Comparison of ENCODE assay signal across 10 cellular contexts in the genomic region with DNA sequence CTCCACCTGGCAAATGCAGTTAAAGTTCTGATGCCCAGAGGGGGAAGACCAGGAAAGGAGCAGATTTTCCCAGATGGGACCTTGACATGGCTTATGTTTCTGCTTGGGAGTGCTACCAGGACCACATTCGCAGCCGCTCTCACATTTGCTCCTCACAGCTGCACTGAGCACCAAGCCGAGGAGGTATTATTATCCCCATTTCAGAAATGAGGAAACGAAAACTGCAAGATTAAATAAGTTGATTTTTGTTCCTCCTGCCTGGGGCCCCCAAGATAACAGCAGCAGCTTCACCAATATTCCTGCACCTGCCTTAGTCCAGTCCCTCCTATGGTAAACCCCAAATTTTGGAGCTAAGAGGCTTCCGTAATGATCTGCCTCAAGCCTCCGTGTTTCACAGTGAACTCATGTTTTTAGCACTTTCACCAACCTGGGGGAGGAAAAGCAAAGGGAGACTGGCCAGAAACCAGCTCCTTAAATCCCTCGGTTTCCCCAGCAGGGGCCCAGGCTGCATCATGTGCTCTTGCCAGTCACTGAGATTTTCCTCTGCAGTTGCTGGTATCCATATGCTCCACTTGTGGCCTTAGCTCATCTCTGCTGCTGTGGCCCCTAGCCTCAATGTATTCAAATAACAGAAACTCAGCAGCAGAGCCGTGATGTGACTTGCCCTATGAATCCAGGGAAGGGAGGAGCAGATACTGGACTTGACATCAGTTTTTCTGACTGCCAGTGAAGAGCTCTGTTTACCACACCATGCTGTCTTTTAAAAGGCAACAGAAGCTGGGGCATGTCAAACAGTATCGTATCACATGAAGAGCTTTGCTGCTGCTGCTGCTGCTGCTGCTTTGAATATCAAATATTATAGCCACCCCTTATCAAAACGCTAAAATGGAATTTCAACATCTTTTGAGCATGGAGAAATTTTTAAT.
A peak's percentile ranks its signal among the peaks of the same experiment; 100 is the strongest.
DNase-seq lines count a peak whose midpoint lies in the region; ATAC-seq and TF ChIP-seq lines count a peak whose summit lies in the region.
"Had no signal": no experiment of that assay in that cellular context is flagged by ENCODE, and none has a peak within 500 bp of the region (broad histone marks: within the 10 kb centered on the region; RNA-seq: fewer than 3 reads in every experiment).

No MANE protein-coding gene starts in this region.

- POLR2A ChIA-PET in CD8-positive, alpha-beta T cell (lab: Charles Lee), result no interaction called here
- POLR2A ChIA-PET in PC-9 (lab: Charles Lee; ENCODE audit: unreplicated experiment), result no interaction called here

- no peaks in the 10 kb centered on the region for H3K27me3 ChIP-seq in CD8-positive, alpha-beta T cell (ENCODE audit: insufficient read depth, low read length)
- 0 out of 2 replicates have a peak, but pooled peaks cover 7% of the 10 kb centered on the region for H3K27me3 ChIP-seq in PC-9 (ENCODE audit: insufficient read depth, low read depth)

- peak overlapping the region; percentile 5 for H3K4me3 Mint-ChIP-seq in CD8-positive, alpha-beta T cell
- H3K4me3 Mint-ChIP-seq in activated CD8-positive, alpha-beta memory T cell treated with anti-CD3 and anti-CD28 coated beads, Interleukin-2, amount 10 ng/mL, durations not matched to agents 7 days and 5 days, result no peak overlapping the region
- H3K4me3 Mint-ChIP-seq in HFFc6 (no peak overlapping the region), Calu3 (ENCODE audit: low read depth, unreplicated experiment) (no peak overlapping the region)
- H3K4me3 Mint-ChIP-seq: activated naive CD4-positive, alpha-beta T cell treated with anti-CD3 and anti-CD28 coated beads, Interleukin-2, amount 10 ng/mL, durations not matched to agents 7 days and 5 days; CD4-positive, alpha-beta memory T cell had no signal

- H3K4me1 ChIP-seq in CD8-positive, alpha-beta T cell (ENCODE audit: insufficient read depth, low read length), result no peaks in the 10 kb centered on the region
- H3K4me1 ChIP-seq in PC-9 (replicated peaks; ENCODE audit: insufficient read depth), result no peaks in the 10 kb centered on the region

- no peaks in the 10 kb centered on the region for H3K9me3 ChIP-seq in CD8-positive, alpha-beta T cell (ENCODE audit: low read length)
- H3K9me3 ChIP-seq in PC-9 (ENCODE audit: insufficient read depth, low read depth), result no peaks in the 10 kb centered on the region

- H3K36me3 ChIP-seq in CD8-positive, alpha-beta T cell (ENCODE audit: insufficient read depth, low read length), result no peaks in the 10 kb centered on the region
- H3K36me3 ChIP-seq in PC-9 (ENCODE audit: low read depth), result no peaks in the 10 kb centered on the region

- no peaks in the 10 kb centered on the region for H4K20me1 ChIP-seq in PC-9 (ENCODE audit: insufficient read depth)

- H3K36me3 Mint-ChIP-seq in CD8-positive, alpha-beta T cell, result no peaks in the 10 kb centered on the region
- H3K36me3 Mint-ChIP-seq in activated CD8-positive, alpha-beta memory T cell treated with anti-CD3 and anti-CD28 coated beads, Interleukin-2, amount 10 ng/mL, durations not matched to agents 7 days and 5 days, result no peaks in the 10 kb centered on the region
- H3K36me3 Mint-ChIP-seq in HFFc6 (ENCODE audit: low read depth) (no peaks in the 10 kb centered on the region), Calu3 (ENCODE audit: insufficient read depth, unreplicated experiment) (no peaks in the 10 kb centered on the region)
- H3K36me3 Mint-ChIP-seq: activated naive CD4-positive, alpha-beta T cell treated with anti-CD3 and anti-CD28 coated beads, Interleukin-2, amount 10 ng/mL, durations not matched to agents 7 days and 5 days; CD4-positive, alpha-beta memory T cell had no signal

- H3K4me2 ChIP-seq in PC-9, result no peak overlapping the region

- no peak for TF ChIP-seq CTCF in CD8-positive, alpha-beta T cell (IDR thresholded peaks at IDR 0.05)
- TF ChIP-seq CTCF in HFFc6 (IDR thresholded peaks at IDR 0.05) (no peak), PC-9 (conservative IDR thresholded peaks at IDR 0.05) (no peak), Calu3 (IDR thresholded peaks at IDR 0.05; ENCODE audit: unreplicated experiment) (no peak)

- H3F3A ChIP-seq in PC-9 (ENCODE audit: insufficient read depth, low read depth), result no peaks in the 10 kb centered on the region

- no peak overlapping the region for H2AFZ ChIP-seq in PC-9

- intact Hi-C loops in CD8-positive, alpha-beta T cell (cut with DNase I, micrococcal nuclease), result no loop called here
- intact Hi-C loops in PC-9 (cut with micrococcal nuclease; ENCODE audit: unreplicated experiment), result no loop called here
- intact Hi-C loops in Calu3 (cut with micrococcal nuclease; ENCODE audit: unreplicated experiment), result no loop called here

- H3K9me3 Mint-ChIP-seq in CD8-positive, alpha-beta T cell, result no peaks in the 10 kb centered on the region
- no peaks in the 10 kb centered on the region for H3K9me3 Mint-ChIP-seq in activated CD8-positive, alpha-beta memory T cell treated with anti-CD3 and anti-CD28 coated beads, Interleukin-2, amount 10 ng/mL, durations not matched to agents 7 days and 5 days (ENCODE audit: low read depth)
- no peaks in the 10 kb centered on the region for H3K9me3 Mint-ChIP-seq in HFFc6
- H3K9me3 Mint-ChIP-seq in Calu3 (ENCODE audit: low read depth, unreplicated experiment), result peaks cover 2% of the 10 kb centered on the region
- H3K9me3 Mint-ChIP-seq: activated naive CD4-positive, alpha-beta T cell treated with anti-CD3 and anti-CD28 coated beads, Interleukin-2, amount 10 ng/mL, durations not matched to agents 7 days and 5 days; CD4-positive, alpha-beta memory T cell had no signal

- no peak for DNase-seq in CD8-positive, alpha-beta T cell
- DNase-seq in Kasumi-1 (lab: John Stamatoyannopoulos, UW) (peak; percentile 32 to 40), HFFc6 (no peak), PC-9 (no peak), Calu3 (no peak)
- no peak for DNase-seq in activated CD8-positive, alpha-beta memory T cell treated with anti-CD3 and anti-CD28 coated beads, Interleukin-2, amount 10 ng/mL, durations not matched to agents 7 days and 5 days
- DNase-seq: activated naive CD4-positive, alpha-beta T cell treated with anti-CD3 and anti-CD28 coated beads, Interleukin-2, amount 10 ng/mL, durations not matched to agents 7 days and 5 days; CD4-positive, alpha-beta memory T cell had no signal

- H3K27ac Mint-ChIP-seq in CD8-positive, alpha-beta T cell, result no peak overlapping the region
- no peak overlapping the region for H3K27ac Mint-ChIP-seq in activated CD8-positive, alpha-beta memory T cell treated with anti-CD3 and anti-CD28 coated beads, Interleukin-2, amount 10 ng/mL, durations not matched to agents 7 days and 5 days
- H3K27ac Mint-ChIP-seq in HFFc6 (no peak overlapping the region), Calu3 (ENCODE audit: unreplicated experiment) (no peak overlapping the region)
- H3K27ac Mint-ChIP-seq: activated naive CD4-positive, alpha-beta T cell treated with anti-CD3 and anti-CD28 coated beads, Interleukin-2, amount 10 ng/mL, durations not matched to agents 7 days and 5 days; CD4-positive, alpha-beta memory T cell had no signal

- H3K79me2 ChIP-seq in PC-9 (ENCODE audit: low read depth), result no peaks in the 10 kb centered on the region

- no peak overlapping the region for H3K4me3 ChIP-seq in CD8-positive, alpha-beta T cell (ENCODE audit: low read depth, low read length)
- H3K4me3 ChIP-seq in PC-9, result no peak overlapping the region

- peaks cover 6% of the 10 kb centered on the region for H3K4me1 Mint-ChIP-seq in CD8-positive, alpha-beta T cell (ENCODE audit: low read depth)
- H3K4me1 Mint-ChIP-seq in activated CD8-positive, alpha-beta memory T cell treated with anti-CD3 and anti-CD28 coated beads, Interleukin-2, amount 10 ng/mL, durations not matched to agents 7 days and 5 days, result peaks cover 9% of the 10 kb centered on the region
- H3K4me1 Mint-ChIP-seq in HFFc6 (ENCODE audit: low read depth) (no peaks in the 10 kb centered on the region), Calu3 (ENCODE audit: low read depth, unreplicated experiment) (no peaks in the 10 kb centered on the region)
- H3K4me1 Mint-ChIP-seq: CD4-positive, alpha-beta memory T cell had no signal

- no peak overlapping the region for H3K27ac ChIP-seq in CD8-positive, alpha-beta T cell (ENCODE audit: low read depth, low read length)
- no peak overlapping the region for H3K27ac ChIP-seq in PC-9

- H3K9me2 ChIP-seq in PC-9 (ENCODE audit: insufficient read depth), result no peaks in the 10 kb centered on the region

- ATAC-seq in CD8-positive, alpha-beta T cell, result no peak
- peak; percentile 21 for ATAC-seq in GM19025 (IDR thresholded peaks at IDR 0.05; ENCODE audit: low read depth, unreplicated experiment)
- peak; percentile 34 for ATAC-seq in HG02840 (IDR thresholded peaks at IDR 0.05; ENCODE audit: low FRiP score, unreplicated experiment)
- ATAC-seq in activated CD8-positive, alpha-beta memory T cell treated with anti-CD3 and anti-CD28 coated beads, Interleukin-2, amount 10 ng/mL, durations not matched to agents 7 days and 5 days, result no peak

- peaks cover 2% of the 10 kb centered on the region for H3K27me3 Mint-ChIP-seq in CD8-positive, alpha-beta T cell (ENCODE audit: low read depth)
- no peaks in the 10 kb centered on the region for H3K27me3 Mint-ChIP-seq in activated CD8-positive, alpha-beta memory T cell treated with anti-CD3 and anti-CD28 coated beads, Interleukin-2, amount 10 ng/mL, durations not matched to agents 7 days and 5 days
- H3K27me3 Mint-ChIP-seq in HFFc6 (ENCODE audit: insufficient read depth) (peaks cover 1% of the 10 kb centered on the region), Calu3 (ENCODE audit: unreplicated experiment) (no peaks in the 10 kb centered on the region)
- H3K27me3 Mint-ChIP-seq: activated naive CD4-positive, alpha-beta T cell treated with anti-CD3 and anti-CD28 coated beads, Interleukin-2, amount 10 ng/mL, durations not matched to agents 7 days and 5 days had no signal

- CTCF ChIA-PET in CD8-positive, alpha-beta T cell (lab: Charles Lee), result no interaction called here
- CTCF ChIA-PET in activated CD8-positive, alpha-beta memory T cell treated with anti-CD3 and anti-CD28 coated beads, Interleukin-2, amount 10 ng/mL, durations not matched to agents 7 days and 5 days (lab: Charles Lee), result no interaction called here
- CTCF ChIA-PET in PC-9 (lab: Charles Lee) (no interaction called here), Calu3 (lab: Charles Lee) (no interaction called here)

- BruUV-seq in PC-9 (replicated peaks; lab: Mats Ljungman, UMichigan), result no TSS peak
- BruUV-seq in Calu3 (replicated peaks; lab: Mats Ljungman, UMichigan), result no TSS peak

Comparison
In these comparisons a context has a peak if more than half of its experiments do, and no peak if none do; other contexts are left out.
1. ATAC-seq: peak in GM19025 (single experiment) and HG02840 (single experiment); none in CD8-positive, alpha-beta T cell (single experiment) and activated CD8-positive, alpha-beta memory T cell treated with anti-CD3 and anti-CD28 coated beads, Interleukin-2, amount 10 ng/mL, durations not matched to agents 7 days and 5 days (single experiment).
2. DNase-seq: peak in Kasumi-1 (2 of 2); none in CD8-positive, alpha-beta T cell (0 of 7), activated CD8-positive, alpha-beta memory T cell treated with anti-CD3 and anti-CD28 coated beads, Interleukin-2, amount 10 ng/mL, durations not matched to agents 7 days and 5 days (single experiment), HFFc6 (single experiment), PC-9 (0 of 2) and Calu3 (single experiment).